In genomic region chr11:75345455-75346224, GRCh38 we compare ENCODE assay signal across 9 cellular contexts. TPM values are rescaled to one million over a fixed set of nuclear protein-coding genes. Genes with fewer than 3 reads are reported as not detected.
A peak's percentile ranks its signal among the peaks of the same experiment; 100 is the strongest.
DNase-seq lines count a peak whose midpoint lies in the region; ATAC-seq, FAIRE-seq and TF ChIP-seq lines count a peak whose summit lies in the region.
"Had no signal": no experiment of that assay in that cellular context is flagged by ENCODE, and none has a peak within 500 bp of the region (broad histone marks: within the 10 kb centered on the region; RNA-seq: fewer than 3 reads in every experiment).

No MANE protein-coding gene starts in this region.

- H3K9me2 ChIP-seq in Karpas-422 (replicated peaks; ENCODE audit: insufficient read depth, low read length) = no peaks in the 10 kb centered on the region
- H3K9me2 ChIP-seq: SK-N-SH had no signal

- peaks cover 35 to 68% of the 10 kb centered on the region in 2 donors for H3K36me3 Mint-ChIP-seq in CD14-positive monocyte
- H3K36me3 Mint-ChIP-seq in H9 (ENCODE audit: insufficient read depth in 1 of 3, low read depth in 3 of 3) = no peaks in the 10 kb centered on the region; a peak in 1 of 7 replicates
- H3K36me3 Mint-ChIP-seq in nephron (ENCODE audit: low read depth) = no peaks in the 10 kb centered on the region

- H3K27me3 ChIP-seq in H9 (ENCODE audit: insufficient read depth, low read length) (no peaks in the 10 kb centered on the region; the same call in 1 of the 2 replicates), GM12878 (replicated peaks in 1 of 2; ENCODE audit: control insufficient read depth in 2 of 2, insufficient read depth in 2 of 2, low read length in 1 of 2) (peaks cover 0 to 3% of the 10 kb centered on the region in 2 experiments; a peak in 1 of 4 replicates), Karpas-422 (ENCODE audit: low read length) (no peaks in the 10 kb centered on the region)

- H3K23me2 ChIP-seq in H9 (ENCODE audit: insufficient read length, low read depth, low read length, poor library complexity, severe bottlenecking) = no peaks in the 10 kb centered on the region

- ATAC-seq in GM12878 = peak; percentile 62
- ATAC-seq in GM19452 (IDR thresholded peaks at IDR 0.05; ENCODE audit: unreplicated experiment) = no peak

- H3K14ac ChIP-seq in H9 (ENCODE audit: insufficient read depth, low read length) = no peak overlapping the region

- H2BK5ac ChIP-seq in H9 (ENCODE audit: insufficient read length, low read length) = no peak overlapping the region

- H3K4me1 ChIP-seq in H9 (ENCODE audit: insufficient read depth, low read length) = peaks cover 16% of the 10 kb centered on the region; the same call in 1 of the 2 replicates
- peaks cover 45% of the 10 kb centered on the region for H3K4me1 ChIP-seq in GM12878 (ENCODE audit: control insufficient read depth, insufficient read depth, low read length)
- H3K4me1 ChIP-seq in Karpas-422 (ENCODE audit: low read length) = peaks cover 4% of the 10 kb centered on the region

- H3K79me2 ChIP-seq in H9 (ENCODE audit: insufficient read depth, low read length) (no peaks in the 10 kb centered on the region; the same call in 1 of the 2 replicates), GM12878 (ENCODE audit: control insufficient read depth, insufficient read depth, low read length) (peaks cover 29% of the 10 kb centered on the region), Karpas-422 (ENCODE audit: low read length) (no peaks in the 10 kb centered on the region)

- H3K36me3 ChIP-seq in GM12878 (ENCODE audit: control insufficient read depth in 2 of 2, insufficient read depth in 2 of 2, low read length in 1 of 2) (no peaks in the 10 kb centered on the region), Karpas-422 (ENCODE audit: insufficient read depth, low read length) (no peaks in the 10 kb centered on the region)

- H3K9ac ChIP-seq in H9 (ENCODE audit: extremely low read depth, insufficient read length, low read length) = no peak overlapping the region
- no peak overlapping the region for H3K9ac ChIP-seq in GM12878 (ENCODE audit: control insufficient read depth, insufficient read depth, low read length)
- no peak overlapping the region for H3K9ac ChIP-seq in Karpas-422 (ENCODE audit: low read length)
- H3K9ac ChIP-seq: SK-N-SH had no signal

- H3K56ac ChIP-seq in H9 (ENCODE audit: insufficient read length, low read depth, low read length) = no peak overlapping the region

- peaks cover 98% of the 10 kb centered on the region for H3K4me1 Mint-ChIP-seq in CD14-positive monocyte
- H3K4me1 Mint-ChIP-seq in H9 = peaks cover 85 to 91% of the 10 kb centered on the region in 2 experiments
- H3K4me1 Mint-ChIP-seq in nephron = peaks cover 73% of the 10 kb centered on the region

- H3K23ac ChIP-seq in H9 (ENCODE audit: insufficient read length, low read depth, low read length) = no peak overlapping the region

- in situ Hi-C loops in GM12878 (cut with MboI) = no loop called here

- TF ChIP-seq POLR2A in GM12878 (IDR thresholded peaks at IDR 0.05; ENCODE audit: low read depth, low read length) = no peak

- RAD21 ChIA-PET in GM12878 (lab: Charles Lee; ENCODE audit: unreplicated experiment) = interaction anchor here (1.0 kb wide), 2 partner anchors 42 to 66 kb away, joined by 3 to 4 read pairs; no protein-coding TSS in a partner anchor

- H3K9me3 Mint-ChIP-seq in CD14-positive monocyte (peaks cover 0 to 1% (median 0%) of the 10 kb centered on the region in 7 donors), H9 (no peaks in the 10 kb centered on the region), nephron (no peaks in the 10 kb centered on the region)

- BruUV-seq in GM12878 (replicated peaks; lab: Mats Ljungman, UMichigan) = no TSS peak

- H3K79me1 ChIP-seq in H9 (ENCODE audit: insufficient read depth, low read depth, low read length, poor library complexity, severe bottlenecking) = no peaks in the 10 kb centered on the region

- TF ChIP-seq CTCF in CD14-positive monocyte (IDR thresholded peaks at IDR 0.05) (no peak), H9 (conservative IDR thresholded peaks at IDR 0.05) (no peak), GM12878 (IDR thresholded peaks at IDR 0.05 in 2 of 3, conservative IDR thresholded peaks at IDR 0.05 in 1 of 3; ENCODE audit: control insufficient read depth in 2 of 3, extremely low read depth in 1 of 3, insufficient read depth in 1 of 3, low read depth in 3 of 3, low read length in 3 of 3) (no peak), nephron (IDR thresholded peaks at IDR 0.05; ENCODE audit: unreplicated experiment in 3 of 3) (no peak)

- CTCF ChIA-PET in GM12878 (lab: Yijun Ruan, JAX) = interaction anchor here (1.0 kb wide), 1 partner anchor 16 kb away, joined by 3 read pairs; no protein-coding TSS in a partner anchor

- intact Hi-C loops in CD14-positive monocyte (cut with micrococcal nuclease) (loop anchor here in 1 of 2 donors (5.0 kb wide), 1 partner anchor 37 kb away; no protein-coding TSS in a partner anchor), GM12878 (cut with micrococcal nuclease; ENCODE audit: unreplicated experiment) (no loop called here)

- no peak overlapping the region for H4K5ac ChIP-seq in H9 (ENCODE audit: insufficient read length, low read depth, low read length)

- no peak overlapping the region for H2BK15ac ChIP-seq in H9 (ENCODE audit: low read depth, low read length)

- POLR2A ChIA-PET in GM12878 (lab: Charles Lee) = interaction anchor here (0.8 to 1.3 kb wide), 2 partner anchors 17 to 27 kb away, joined by 3 read pairs; no protein-coding TSS in a partner anchor

- H3K27me3 Mint-ChIP-seq in CD14-positive monocyte (ENCODE audit: low read depth in 3 of 3) (no peaks in the 10 kb centered on the region), H9 (ENCODE audit: low read depth) (peaks cover 1% of the 10 kb centered on the region), nephron (ENCODE audit: low read depth) (peaks cover 2% of the 10 kb centered on the region)

- H3K18ac ChIP-seq in H9 (ENCODE audit: insufficient read length, low read depth, low read length) = no peak overlapping the region

- H2AK5ac ChIP-seq in H9 (ENCODE audit: insufficient read length, low read length) = no peak overlapping the region

- H3K27ac Mint-ChIP-seq in CD14-positive monocyte = peak overlapping the region; percentile 78 to 98 (median 88)
- peak overlapping the region in 2 of 3 experiments; percentile 11 to 85; a peak in 4 of 7 replicates for H3K27ac Mint-ChIP-seq in H9
- peak overlapping the region; percentile 33 to 92 (median 84) for H3K27ac Mint-ChIP-seq in nephron

- H2BK120ac ChIP-seq in H9 (ENCODE audit: low read depth, low read length, poor library complexity, severe bottlenecking) = no peak overlapping the region

- H3K4me2 ChIP-seq in H9 (ENCODE audit: insufficient read depth, insufficient read length, low read length) (no peak overlapping the region), GM12878 (ENCODE audit: control insufficient read depth, insufficient read depth) (peak overlapping the region; percentile 67), Karpas-422 (ENCODE audit: low read depth, low read length, poor library complexity, severe bottlenecking) (no peak overlapping the region)
- H3K4me2 ChIP-seq: SK-N-SH had no signal

- no peak overlapping the region for H2BK12ac ChIP-seq in H9 (ENCODE audit: insufficient read length, low read depth, low read length)

- no CpG with 5 or more reads among the region's 9 CpGs for WGBS in H9 (ENCODE audit: extremely low coverage, insufficient read length, low lambda C conversion rate)
- WGBS in GM12878 (ENCODE audit: insufficient coverage, insufficient replicate concordance, low lambda C conversion rate, missing lambda C conversion rate) = 58% methylated on average over 9 of the region's 9 CpGs

- H3K4me3 ChIP-seq in GM12878 = no peak overlapping the region
- H3K4me3 ChIP-seq in Karpas-422 (ENCODE audit: low read length) = no peak overlapping the region

- H4K91ac ChIP-seq in H9 (ENCODE audit: insufficient read length, low read depth, low read length) = no peak overlapping the region

- no peak for TF ChIP-seq EP300 in GM12878 (IDR thresholded peaks at IDR 0.05; ENCODE audit: borderline replicate concordance in 1 of 2, control insufficient read depth in 1 of 2, low read depth in 2 of 2, low read length in 2 of 2)

- no peaks in the 10 kb centered on the region for H3K9me3 ChIP-seq in H9 (ENCODE audit: control insufficient read depth, low read depth, low read length)
- H3K9me3 ChIP-seq in GM12878 (replicated peaks; ENCODE audit: control insufficient read depth, insufficient read depth, low read length) = no peaks in the 10 kb centered on the region
- H3K9me3 ChIP-seq in Karpas-422 (ENCODE audit: low read length) = no peaks in the 10 kb centered on the region
- H3K9me3 ChIP-seq: SK-N-SH had no signal

- H3T11ph ChIP-seq in H9 (ENCODE audit: low read length) = no peak overlapping the region

- no peak overlapping the region for H2AFZ ChIP-seq in H9 (ENCODE audit: low read length)
- H2AFZ ChIP-seq in GM12878 (ENCODE audit: control insufficient read depth, low read depth, low read length) = no peak overlapping the region
- no peak overlapping the region for H2AFZ ChIP-seq in Karpas-422 (ENCODE audit: low read length)

- H4K8ac ChIP-seq in H9 (replicated peaks; ENCODE audit: insufficient read length, low read depth, low read length) = no peak overlapping the region

- no peak overlapping the region for H3K4ac ChIP-seq in H9 (ENCODE audit: low read depth, low read length)

- no peak overlapping the region for H3K27ac ChIP-seq in H9 (ENCODE audit: insufficient read length, low read depth, low read length)
- H3K27ac ChIP-seq in GM12878 (ENCODE audit: control insufficient read depth, insufficient read depth) = peak overlapping the region; percentile 47
- no peak overlapping the region for H3K27ac ChIP-seq in Karpas-422 (ENCODE audit: low read length)

- DNase-seq in CD14-positive monocyte (ENCODE audit: low spot score) (no peak), H9 (no peak), GM12878 (ENCODE audit: low read depth, low spot score) (peak; percentile 61), RPMI8226 (no peak), COLO668 (lab: John Stamatoyannopoulos, UW; ENCODE audit: unreplicated experiment) (no peak), Karpas-422 (no peak)
- DNase-seq: SK-N-SH had no signal

- SMC1A ChIA-PET in GM12878 (lab: Charles Lee; ENCODE audit: uncharacterized antibody, unreplicated experiment) = interaction anchor here (0.7 to 1.2 kb wide), 4 partner anchors 17 to 145 kb away, joined by 3 to 4 read pairs (median 4); no protein-coding TSS in a partner anchor

- no peaks in the 10 kb centered on the region for H4K20me1 ChIP-seq in H9 (ENCODE audit: control insufficient read depth, insufficient read depth, insufficient read length)
- no peaks in the 10 kb centered on the region for H4K20me1 ChIP-seq in GM12878 (ENCODE audit: control insufficient read depth, insufficient read depth)
- H4K20me1 ChIP-seq in Karpas-422 (ENCODE audit: insufficient read depth, low read depth, low read length) = no peaks in the 10 kb centered on the region; the same call in 1 of the 2 replicates

- no peak overlapping the region for H2BK20ac ChIP-seq in H9 (ENCODE audit: low read depth, low read length, poor library complexity, severe bottlenecking)

- peak; percentile 57 for FAIRE-seq in GM12878 (lab: Jason Lieb, UNC)

- TF ChIP-seq RAD21 in GM12878 (IDR thresholded peaks at IDR 0.05; ENCODE audit: insufficient read depth, low read depth, low read length) = no peak

- peak overlapping the region; percentile 58 to 83 for H3K4me3 Mint-ChIP-seq in CD14-positive monocyte
- no peak overlapping the region for H3K4me3 Mint-ChIP-seq in H9
- no peak overlapping the region for H3K4me3 Mint-ChIP-seq in nephron

RNA-seq across cellular contexts. Expression of gene ARRB1, which starts 5.8 kb away (rescaled TPM):
- polyA plus RNA-seq in CD14-positive monocyte (10 to 100 TPM; 52.6 to 66.5 TPM), GM12878 (2011; rRNA removed) (7.5 and 12.9 TPM in 2 replicates), GM12878 (2014; fragmentation: Illumina TruSeq; extraction: Trizol) (1.1 and 1.8 TPM in 2 replicates), GM12878 (2014; fragmentation: Nextera tagmentation; extraction: Ambion mirVana) (under 1 TPM; 0.42 TPM), GM12878 (2014; rRNA removed) (1.6 and 1.8 TPM in 2 replicates), GM12878 (2016; fragmentation: Nextera tagmentation; extraction: Ambion mirVana) (under 1 TPM; 0.39 to 0.42 TPM)
- total RNA-seq in H9 (2021) (20.6 and 22.1 TPM in 2 replicates), GM12878 (2014; rRNA removed) (1.0 and 1.5 TPM in 2 replicates), GM12878 (2014; rRNA removed; fragmentation: Illumina TruSeq; extraction: Trizol) (2.3 TPM in 2 replicates), GM12878 (2021) (2.9 and 3.0 TPM in 2 replicates)
- 30.0 and 32.4 TPM in 2 replicates for total RNA-seq in GM12878 (2013; cell fraction: nucleolus; rRNA removed)
- 1.2 TPM for polyA plus RNA-seq in GM12878 (2011; ENCODE audit: low read depth)
- 15.9 and 18.2 TPM in 2 replicates for polyA plus RNA-seq in GM12878 (2011; cell fraction: cytosol; rRNA removed)
- polyA plus RNA-seq in GM12878 (2011; cell fraction: nucleus; rRNA removed) = 15.6 and 17.4 TPM in 2 replicates
- polyA plus RNA-seq in GM12878 (2012) = 1.4 and 2.4 TPM in 2 replicates
- 47.7 and 49.8 TPM in 2 replicates for polyA minus RNA-seq in GM12878 (2011; rRNA and poly(A)+ RNA removed)
- polyA minus RNA-seq in GM12878 (2011; cell fraction: cytosol; rRNA and poly(A)+ RNA removed) = 7.7 and 9.0 TPM in 2 replicates
- polyA minus RNA-seq in GM12878 (2011; cell fraction: nucleus; rRNA and poly(A)+ RNA removed) = 17.9 and 26.8 TPM in 2 replicates
- not detected in 2 replicates for total RNA-seq in Karpas-422 (2014; rRNA removed; shearing (Covaris generic); ENCODE audit: low replicate concordance)

RNA-seq across cellular contexts. Expression of gene RPS3, which starts 53.7 kb away (rescaled TPM):
- 1,000 to 10,000 TPM; 1,448 to 1,563 TPM for polyA plus RNA-seq in CD14-positive monocyte
- total RNA-seq in H9 (2021) = 3,765 and 3,814 TPM in 2 replicates
- total RNA-seq in GM12878 (2013; cell fraction: nucleolus; rRNA removed) = 327 and 328 TPM in 2 replicates
- total RNA-seq in GM12878 (2014; rRNA removed) = 3,162 and 3,203 TPM in 2 replicates
- total RNA-seq in GM12878 (2014; rRNA removed; fragmentation: Illumina TruSeq; extraction: Trizol) = 4,299 and 4,364 TPM in 2 replicates
- 4,496 and 4,555 TPM in 2 replicates for total RNA-seq in GM12878 (2021)
- 8,364 TPM for polyA plus RNA-seq in GM12878 (2011; ENCODE audit: low read depth)
- 4,355 and 4,741 TPM in 2 replicates for polyA plus RNA-seq in GM12878 (2011; rRNA removed)
- polyA plus RNA-seq in GM12878 (2011; cell fraction: cytosol; rRNA removed) = 4,091 and 4,155 TPM in 2 replicates
- polyA plus RNA-seq in GM12878 (2011; cell fraction: nucleus; rRNA removed) = 1,814 and 1,991 TPM in 2 replicates
- polyA plus RNA-seq in GM12878 (2012) = 6,227 and 7,157 TPM in 2 replicates
- polyA plus RNA-seq in GM12878 (2014; fragmentation: Illumina TruSeq; extraction: Trizol) = 5,039 and 6,875 TPM in 2 replicates
- 1,000 to 10,000 TPM; 7,007 to 9,556 TPM for polyA plus RNA-seq in GM12878 (2014; fragmentation: Nextera tagmentation; extraction: Ambion mirVana)
- polyA plus RNA-seq in GM12878 (2014; rRNA removed) = 4,204 and 4,437 TPM in 2 replicates
- polyA plus RNA-seq in GM12878 (2016; fragmentation: Nextera tagmentation; extraction: Ambion mirVana) = 1,000 to 10,000 TPM; 2,127 to 2,136 TPM
- polyA minus RNA-seq in GM12878 (2011; rRNA and poly(A)+ RNA removed) = 1,578 and 1,840 TPM in 2 replicates
- 561 and 590 TPM in 2 replicates for polyA minus RNA-seq in GM12878 (2011; cell fraction: cytosol; rRNA and poly(A)+ RNA removed)
- 168 and 212 TPM in 2 replicates for polyA minus RNA-seq in GM12878 (2011; cell fraction: nucleus; rRNA and poly(A)+ RNA removed)
- 2,332 and 2,975 TPM in 2 replicates for total RNA-seq in Karpas-422 (2014; rRNA removed; shearing (Covaris generic); ENCODE audit: low replicate concordance)

Comparison
In these comparisons a context has a peak if more than half of its experiments do, and no peak if none do; other contexts are left out.
1. H3K4me3 Mint-ChIP-seq: peak in CD14-positive monocyte (2 of 2); none in H9 (0 of 2) and nephron (0 of 3).
2. Peak in every context shown above with its lines, with median percentiles within 50 percentile points of each other: H3K27ac Mint-ChIP-seq.